ENCODE assay signal across 19 cellular contexts in genomic region chr22:47165998-47166397, GRCh38.
A peak's percentile ranks its signal among the peaks of the same experiment; 100 is the strongest.
DNase-seq lines count a peak whose midpoint lies in the region; ATAC-seq and TF ChIP-seq lines count a peak whose summit lies in the region.
"Had no signal": no experiment of that assay in that cellular context is flagged by ENCODE, and none has a peak within 500 bp of the region (broad histone marks: within the 10 kb centered on the region; RNA-seq: fewer than 3 reads in every experiment).

No MANE protein-coding gene starts in this region.

- no peak for TF ChIP-seq POLR2A in suprapubic skin (IDR thresholded peaks at IDR 0.05)

- H3K9me3 Mint-ChIP-seq in activated naive CD8-positive, alpha-beta T cell treated with anti-CD3 and anti-CD28 coated beads, Interleukin-2, amount 10 ng/mL, durations not matched to agents 7 days and 5 days, result no peaks in the 10 kb centered on the region
- no peaks in the 10 kb centered on the region for H3K9me3 Mint-ChIP-seq in activated naive CD8-positive, alpha-beta T cell treated with anti-CD3 and anti-CD28 coated beads for 36 hours
- no peaks in the 10 kb centered on the region for H3K9me3 Mint-ChIP-seq in CD4-positive, alpha-beta T cell
- no peaks in the 10 kb centered on the region for H3K9me3 Mint-ChIP-seq in HFFc6
- H3K9me3 Mint-ChIP-seq: central memory CD8-positive, alpha-beta T cell had no signal

- TF ChIP-seq CTCF in coronary artery (IDR thresholded peaks at IDR 0.05) (no peak), suprapubic skin (IDR thresholded peaks at IDR 0.05) (no peak), HFFc6 (IDR thresholded peaks at IDR 0.05) (no peak)
- TF ChIP-seq CTCF in CD4-positive, alpha-beta T cell (IDR thresholded peaks at IDR 0.05), result no peak

- no peaks in the 10 kb centered on the region for H3K27me3 Mint-ChIP-seq in activated naive CD8-positive, alpha-beta T cell treated with anti-CD3 and anti-CD28 coated beads, Interleukin-2, amount 10 ng/mL, durations not matched to agents 7 days and 5 days
- no peaks in the 10 kb centered on the region for H3K27me3 Mint-ChIP-seq in activated naive CD8-positive, alpha-beta T cell treated with anti-CD3 and anti-CD28 coated beads for 36 hours
- no peaks in the 10 kb centered on the region for H3K27me3 Mint-ChIP-seq in CD4-positive, alpha-beta T cell
- H3K27me3 Mint-ChIP-seq in HFFc6 (ENCODE audit: insufficient read depth), result peaks cover 2% of the 10 kb centered on the region; the same call in 1 of the 2 replicates
- H3K27me3 Mint-ChIP-seq: central memory CD8-positive, alpha-beta T cell had no signal

- H3K27ac Mint-ChIP-seq in activated naive CD8-positive, alpha-beta T cell treated with anti-CD3 and anti-CD28 coated beads, Interleukin-2, amount 10 ng/mL, durations not matched to agents 7 days and 5 days, result no peak overlapping the region
- no peak overlapping the region for H3K27ac Mint-ChIP-seq in activated naive CD8-positive, alpha-beta T cell treated with anti-CD3 and anti-CD28 coated beads for 36 hours
- no peak overlapping the region for H3K27ac Mint-ChIP-seq in CD4-positive, alpha-beta T cell
- H3K27ac Mint-ChIP-seq in HFFc6, result no peak overlapping the region
- H3K27ac Mint-ChIP-seq: activated CD8-positive, alpha-beta T cell treated with anti-CD3 and anti-CD28 coated beads, Interleukin-2, amount 10 ng/mL, durations not matched to agents 7 days and 5 days had no signal

- peaks cover 26% of the 10 kb centered on the region for H3K36me3 ChIP-seq in suprapubic skin
- H3K36me3 ChIP-seq: HAP-1, uterus had no signal

- no peaks in the 10 kb centered on the region for H3K4me1 ChIP-seq in suprapubic skin
- H3K4me1 ChIP-seq: HAP-1, uterus had no signal

- intact Hi-C loops in CD4-positive, alpha-beta T cell (cut with DNase I, micrococcal nuclease), result no loop called here

- 89% methylated on average over 6 of the region's 6 CpGs for WGBS in suprapubic skin

- no peaks in the 10 kb centered on the region for H3K9me3 ChIP-seq in suprapubic skin
- no peaks in the 10 kb centered on the region for H3K9me3 ChIP-seq in CD4-positive, alpha-beta T cell (ENCODE audit: control insufficient read depth, low read length)
- H3K9me3 ChIP-seq: HAP-1, uterus had no signal

- CTCF ChIA-PET in CD4-positive, alpha-beta T cell (lab: Charles Lee), result no interaction called here

- no peak for TF ChIP-seq EP300 in suprapubic skin (IDR thresholded peaks at IDR 0.05)

- no peak overlapping the region for H3K4me3 ChIP-seq in coronary artery
- H3K4me3 ChIP-seq in suprapubic skin, result no peak overlapping the region
- H3K4me3 ChIP-seq: HAP-1, uterus had no signal

- no peaks in the 10 kb centered on the region for H3K27me3 ChIP-seq in suprapubic skin
- H3K27me3 ChIP-seq in CD4-positive, alpha-beta T cell (ENCODE audit: control insufficient read depth, insufficient read depth, low read length), result no peaks in the 10 kb centered on the region
- H3K27me3 ChIP-seq: uterus had no signal

- no peak for ATAC-seq in activated naive CD8-positive, alpha-beta T cell treated with anti-CD3 and anti-CD28 coated beads, Interleukin-2, amount 10 ng/mL, durations not matched to agents 7 days and 5 days (ENCODE audit: low read depth)
- ATAC-seq in CD4-positive, alpha-beta T cell (ENCODE audit: poor library complexity), result no peak
- no peak for ATAC-seq in HG02588 (IDR thresholded peaks at IDR 0.05; ENCODE audit: unreplicated experiment)
- ATAC-seq: activated CD8-positive, alpha-beta T cell treated with anti-CD3 and anti-CD28 coated beads, Interleukin-2, amount 10 ng/mL, durations not matched to agents 7 days and 5 days; left ventricle myocardium superior had no signal

- peak; percentile 3 for DNase-seq in activated naive CD8-positive, alpha-beta T cell treated with anti-CD3 and anti-CD28 coated beads, Interleukin-2, amount 10 ng/mL, durations not matched to agents 7 days and 5 days
- DNase-seq in activated naive CD8-positive, alpha-beta T cell treated with anti-CD3 and anti-CD28 coated beads for 36 hours, result no peak
- DNase-seq in NCI-H345 treated with DMSO at 0.1 percent for 48 hours (lab: John Stamatoyannopoulos, UW; ENCODE audit: unreplicated experiment) (peak; percentile 44), coronary artery (ENCODE audit: low spot score) (peak; percentile 26), suprapubic skin (ENCODE audit: low spot score in 2 of 2) (peak; percentile 14 to 59), HFFc6 (no peak)
- no peak for DNase-seq in CD4-positive, alpha-beta T cell
- DNase-seq: activated CD8-positive, alpha-beta T cell treated with anti-CD3 and anti-CD28 coated beads, Interleukin-2, amount 10 ng/mL, durations not matched to agents 7 days and 5 days; amygdala; effector memory CD4-positive, alpha-beta T cell; EL; left ventricle myocardium superior; MM.1S; stimulated activated CD4-positive, alpha-beta T cell treated with anti-CD3 and anti-CD28 coated beads, Interleukin-2, amount 100 ng/mL, for 48 hours had no signal

- no peak overlapping the region for H3K27ac ChIP-seq in coronary artery
- no peak overlapping the region for H3K27ac ChIP-seq in suprapubic skin
- H3K27ac ChIP-seq in CD4-positive, alpha-beta T cell (ENCODE audit: low read depth, low read length), result no peak overlapping the region
- H3K27ac ChIP-seq: uterus, VCaP had no signal

- POLR2A ChIA-PET in activated naive CD8-positive, alpha-beta T cell treated with anti-CD3 and anti-CD28 coated beads, Interleukin-2, amount 10 ng/mL, durations not matched to agents 7 days and 5 days (lab: Charles Lee), result no interaction called here
- POLR2A ChIA-PET in CD4-positive, alpha-beta T cell (lab: Charles Lee), result no interaction called here

- no peak overlapping the region for H3K4me3 Mint-ChIP-seq in activated naive CD8-positive, alpha-beta T cell treated with anti-CD3 and anti-CD28 coated beads, Interleukin-2, amount 10 ng/mL, durations not matched to agents 7 days and 5 days
- H3K4me3 Mint-ChIP-seq in activated naive CD8-positive, alpha-beta T cell treated with anti-CD3 and anti-CD28 coated beads for 36 hours, result no peak overlapping the region
- no peak overlapping the region for H3K4me3 Mint-ChIP-seq in CD4-positive, alpha-beta T cell
- H3K4me3 Mint-ChIP-seq in HFFc6, result no peak overlapping the region
- H3K4me3 Mint-ChIP-seq: activated CD8-positive, alpha-beta T cell treated with anti-CD3 and anti-CD28 coated beads, Interleukin-2, amount 10 ng/mL, durations not matched to agents 7 days and 5 days; central memory CD8-positive, alpha-beta T cell had no signal

- no peaks in the 10 kb centered on the region for H3K4me1 Mint-ChIP-seq in activated naive CD8-positive, alpha-beta T cell treated with anti-CD3 and anti-CD28 coated beads, Interleukin-2, amount 10 ng/mL, durations not matched to agents 7 days and 5 days
- H3K4me1 Mint-ChIP-seq in activated naive CD8-positive, alpha-beta T cell treated with anti-CD3 and anti-CD28 coated beads for 36 hours, result no peaks in the 10 kb centered on the region
- no peaks in the 10 kb centered on the region for H3K4me1 Mint-ChIP-seq in CD4-positive, alpha-beta T cell (ENCODE audit: low read depth)
- H3K4me1 Mint-ChIP-seq in HFFc6 (ENCODE audit: low read depth), result no peaks in the 10 kb centered on the region
- H3K4me1 Mint-ChIP-seq: central memory CD8-positive, alpha-beta T cell had no signal

- no peaks in the 10 kb centered on the region for H3K36me3 Mint-ChIP-seq in activated naive CD8-positive, alpha-beta T cell treated with anti-CD3 and anti-CD28 coated beads, Interleukin-2, amount 10 ng/mL, durations not matched to agents 7 days and 5 days
- H3K36me3 Mint-ChIP-seq in activated naive CD8-positive, alpha-beta T cell treated with anti-CD3 and anti-CD28 coated beads for 36 hours, result peaks cover 13% of the 10 kb centered on the region
- peaks cover 53% of the 10 kb centered on the region for H3K36me3 Mint-ChIP-seq in CD4-positive, alpha-beta T cell (ENCODE audit: low read depth)
- no peaks in the 10 kb centered on the region; the same call in 1 of the 2 replicates for H3K36me3 Mint-ChIP-seq in HFFc6 (ENCODE audit: low read depth)

Comparison
In these comparisons a context has a peak if more than half of its experiments do, and no peak if none do; other contexts are left out.
1. DNase-seq: peak in activated naive CD8-positive, alpha-beta T cell treated with anti-CD3 and anti-CD28 coated beads, Interleukin-2, amount 10 ng/mL, durations not matched to agents 7 days and 5 days (single experiment), NCI-H345 treated with DMSO at 0.1 percent for 48 hours (single experiment), coronary artery (single experiment) and suprapubic skin (2 of 2); none in activated naive CD8-positive, alpha-beta T cell treated with anti-CD3 and anti-CD28 coated beads for 36 hours (single experiment), CD4-positive, alpha-beta T cell (0 of 10) and HFFc6 (single experiment).